In genomic region chr18:21117385-21118135, GRCh38 we compare ENCODE assay signal across 9 cellular contexts. TPM values are rescaled to one million over a fixed set of nuclear protein-coding genes. Genes with fewer than 3 reads are reported as not detected.
A peak's percentile ranks its signal among the peaks of the same experiment; 100 is the strongest.
DNase-seq lines count a peak whose midpoint lies in the region; ATAC-seq, FAIRE-seq and TF ChIP-seq lines count a peak whose summit lies in the region.
"Had no signal": no experiment of that assay in that cellular context is flagged by ENCODE, and none has a peak within 500 bp of the region (broad histone marks: within the 10 kb centered on the region; RNA-seq: fewer than 3 reads in every experiment).

No MANE protein-coding gene starts in this region.

- no peak overlapping the region for H2BK5ac ChIP-seq in mesenchymal stem cell (ENCODE audit: low read depth, low read length, poor library complexity, severe bottlenecking)

- intact Hi-C loops in breast epithelium (cut with DNase I; ENCODE audit: low total_unique reads) = no loop called here
- intact Hi-C loops in MCF 10A (cut with micrococcal nuclease) = no loop called here
- intact Hi-C loops in kidney (cut with DNase I) = no loop called here

- in situ Hi-C loops in brain microvascular endothelial cell (cut with HindIII; ENCODE audit: low pct_ligation_motif_present, low sequenced_read_pairs) = no loop called here

- H2BK15ac ChIP-seq in mesenchymal stem cell (ENCODE audit: low read depth, poor library complexity, severe bottlenecking) = no peak overlapping the region

- peak overlapping the region; percentile 35 to 57 for H3K27ac ChIP-seq in breast epithelium
- peak overlapping the region; percentile 52 for H3K27ac ChIP-seq in brain microvascular endothelial cell
- H3K27ac ChIP-seq in mesenchymal stem cell (ENCODE audit: low read length, poor library complexity, severe bottlenecking) = no peak overlapping the region
- H3K27ac ChIP-seq in kidney (ENCODE audit: low read depth in 2 of 2, low read length in 2 of 2) = no peak overlapping the region
- H3K27ac ChIP-seq: 22Rv1 had no signal

- H3K79me1 ChIP-seq in mesenchymal stem cell (replicated peaks; ENCODE audit: low read length, poor library complexity, severe bottlenecking) = no peaks in the 10 kb centered on the region

- H3K4me2 ChIP-seq in mesenchymal stem cell (ENCODE audit: low read length, poor library complexity, severe bottlenecking) = no peak overlapping the region

- no peak overlapping the region for H2AK5ac ChIP-seq in mesenchymal stem cell (ENCODE audit: low read length, severe bottlenecking)

- H3K14ac ChIP-seq in mesenchymal stem cell (ENCODE audit: low read length in 2 of 2) = no peak overlapping the region

- no peak for FAIRE-seq in kidney (lab: Jason Lieb, UNC)

- H3K36me3 ChIP-seq in breast epithelium (no peaks in the 10 kb centered on the region), brain microvascular endothelial cell (replicated peaks) (no peaks in the 10 kb centered on the region), mesenchymal stem cell (ENCODE audit: control insufficient read depth in 1 of 2, insufficient read depth in 2 of 2, low read depth in 1 of 2, low read length in 2 of 2) (no peaks in the 10 kb centered on the region), kidney (ENCODE audit: control insufficient read depth in 1 of 2, insufficient read depth in 2 of 2, low read length in 2 of 2) (no peaks in the 10 kb centered on the region)

- H3K4me3 ChIP-seq in breast epithelium = no peak overlapping the region
- H3K4me3 ChIP-seq in brain microvascular endothelial cell (ENCODE audit: low read depth, low read length) = no peak overlapping the region
- H3K4me3 ChIP-seq in mesenchymal stem cell (ENCODE audit: insufficient read depth in 1 of 2, low read depth in 1 of 2, low read length in 2 of 2) = peak overlapping the region in 1 of 2 experiments; percentile 68
- H3K4me3 ChIP-seq in kidney (ENCODE audit: low read length in 2 of 2) = no peak overlapping the region

- no peaks in the 10 kb centered on the region for H3K4me1 Mint-ChIP-seq in MCF 10A (ENCODE audit: insufficient read depth, unreplicated experiment)

- TF ChIP-seq CTCF in breast epithelium (IDR thresholded peaks at IDR 0.05) (no peak), MCF 10A (IDR thresholded peaks at IDR 0.05; ENCODE audit: unreplicated experiment) (no peak), brain microvascular endothelial cell (IDR thresholded peaks at IDR 0.05; ENCODE audit: low read depth, low read length, missing control alignments) (no peak), kidney (IDR thresholded peaks at IDR 0.05; ENCODE audit: borderline replicate concordance, extremely low read depth, insufficient read depth) (no peak)

- CTCF ChIA-PET in MCF 10A (lab: Yijun Ruan, JAX) = interaction anchor here (0.5 kb wide), 1 partner anchor 47 kb away, joined by 3 read pairs; no protein-coding TSS in a partner anchor

- no peak overlapping the region for H3K23ac ChIP-seq in mesenchymal stem cell (ENCODE audit: low read length in 2 of 2)

- POLR2A ChIA-PET in MCF 10A (lab: Yijun Ruan, JAX) = interaction anchor here (1.1 to 2.6 kb wide), 3 partner anchors 14 to 64 kb away, joined by 3 to 11 read pairs (median 3); no protein-coding TSS in a partner anchor

- no peak overlapping the region for H3K4me3 Mint-ChIP-seq in MCF 10A (ENCODE audit: unreplicated experiment)

- no peaks in the 10 kb centered on the region for H3K27me3 Mint-ChIP-seq in MCF 10A (ENCODE audit: insufficient read depth, unreplicated experiment)

- H3K36me3 Mint-ChIP-seq in MCF 10A (ENCODE audit: insufficient read depth, unreplicated experiment) = no peaks in the 10 kb centered on the region

- peak overlapping the region; percentile 88 for H3K9ac ChIP-seq in mesenchymal stem cell (ENCODE audit: low read length)
- H3K9ac ChIP-seq in kidney (ENCODE audit: low read length in 2 of 2) = no peak overlapping the region

- no TSS peak for BruUV-seq in MCF 10A (replicated peaks; lab: Mats Ljungman, UMichigan)

- no peak overlapping the region for H2AFZ ChIP-seq in mesenchymal stem cell (ENCODE audit: low read depth, low read length)

- 87% methylated on average over 4 of the region's 5 CpGs for WGBS in mesenchymal stem cell

- no peak for ATAC-seq in GM18520 (IDR thresholded peaks at IDR 0.05; ENCODE audit: unreplicated experiment)

- no peaks in the 10 kb centered on the region for H3K9me3 Mint-ChIP-seq in MCF 10A (ENCODE audit: unreplicated experiment)

- H3K27me3 ChIP-seq in breast epithelium = no peaks in the 10 kb centered on the region
- H3K27me3 ChIP-seq in brain microvascular endothelial cell (replicated peaks) = no peaks in the 10 kb centered on the region
- no peaks in the 10 kb centered on the region for H3K27me3 ChIP-seq in mesenchymal stem cell (ENCODE audit: control insufficient read depth in 1 of 2, insufficient read depth in 1 of 2, low read length in 2 of 2)

- no peak for TF ChIP-seq POLR2A in breast epithelium (IDR thresholded peaks at IDR 0.05)

- no peak overlapping the region for H2BK120ac ChIP-seq in mesenchymal stem cell (ENCODE audit: low read depth, low read length)

- no peak overlapping the region for H3K27ac Mint-ChIP-seq in MCF 10A (ENCODE audit: low read depth, unreplicated experiment)

- H4K8ac ChIP-seq in mesenchymal stem cell (ENCODE audit: low read length) = no peak overlapping the region

- DNase-seq in breast epithelium (ENCODE audit: low spot score in 2 of 2) (no peak), MCF 10A (ENCODE audit: unreplicated experiment) (no peak), brain microvascular endothelial cell (peak; percentile 73), mesenchymal stem cell (peak; percentile 52), NCI-H69 (lab: John Stamatoyannopoulos, UW) (no peak), kidney (no peak)
- no peak for DNase-seq in activated effector memory CD4-positive, alpha-beta T cell treated with anti-CD3 and anti-CD28 coated beads, Interleukin-2, amount 50 U/mL, for 16 hours

- H4K91ac ChIP-seq in mesenchymal stem cell (ENCODE audit: low read length) = no peak overlapping the region

- H3K4ac ChIP-seq in mesenchymal stem cell (ENCODE audit: low read depth in 1 of 2, low read length in 2 of 2) = no peak overlapping the region

- H3K9me3 ChIP-seq in breast epithelium (no peaks in the 10 kb centered on the region), mesenchymal stem cell (ENCODE audit: control insufficient read depth, low read length) (no peaks in the 10 kb centered on the region), kidney (ENCODE audit: control insufficient read depth in 1 of 2, low read length in 2 of 2) (no peaks in the 10 kb centered on the region)

- no peak overlapping the region for H3K18ac ChIP-seq in mesenchymal stem cell (ENCODE audit: low read depth in 1 of 2, low read length in 2 of 2)

- H3K4me1 ChIP-seq in breast epithelium (no peaks in the 10 kb centered on the region), mesenchymal stem cell (ENCODE audit: control insufficient read depth, insufficient read depth, low read depth, low read length) (no peaks in the 10 kb centered on the region), kidney (ENCODE audit: control insufficient read depth in 1 of 2, insufficient read depth in 1 of 2, low read depth in 1 of 2, low read length in 2 of 2) (peaks cover 0 to under 1% of the 10 kb centered on the region in 2 donors)

- H2BK12ac ChIP-seq in mesenchymal stem cell (ENCODE audit: low read length in 2 of 2) = no peak overlapping the region

RNA-seq across cellular contexts. Expression of gene ROCK1, which starts 5.9 kb away (rescaled TPM):
- 10 to 100 TPM; 79.3 to 99.2 (median 86.6) TPM for total RNA-seq in breast epithelium
- 44.6 and 47.9 TPM in 2 replicates for total RNA-seq in MCF 10A (2022)
- 36.5 TPM for polyA plus RNA-seq in mesenchymal stem cell (2013, experiment 1 of 2)
- polyA plus RNA-seq in mesenchymal stem cell (2013, experiment 2 of 2) = 34.1 TPM
- total RNA-seq in kidney = 56.5 TPM
- 10.5 TPM for polyA plus RNA-seq in kidney (ENCODE audit: insufficient read depth, low read depth, low replicate concordance)

Comparison
In these comparisons a context has a peak if more than half of its experiments do, and no peak if none do; other contexts are left out.
1. DNase-seq: peak in brain microvascular endothelial cell (single experiment) and mesenchymal stem cell (single experiment); none in breast epithelium (0 of 2), MCF 10A (single experiment), NCI-H69 (single experiment), activated effector memory CD4-positive, alpha-beta T cell treated with anti-CD3 and anti-CD28 coated beads, Interleukin-2, amount 50 U/mL, for 16 hours (single experiment) and kidney (single experiment).
2. H3K27ac ChIP-seq: peak in breast epithelium (2 of 2) and brain microvascular endothelial cell (single experiment); none in mesenchymal stem cell (single experiment) and kidney (0 of 2).